1 cellular context compared by ENCODE assay signal in the genomic region with DNA sequence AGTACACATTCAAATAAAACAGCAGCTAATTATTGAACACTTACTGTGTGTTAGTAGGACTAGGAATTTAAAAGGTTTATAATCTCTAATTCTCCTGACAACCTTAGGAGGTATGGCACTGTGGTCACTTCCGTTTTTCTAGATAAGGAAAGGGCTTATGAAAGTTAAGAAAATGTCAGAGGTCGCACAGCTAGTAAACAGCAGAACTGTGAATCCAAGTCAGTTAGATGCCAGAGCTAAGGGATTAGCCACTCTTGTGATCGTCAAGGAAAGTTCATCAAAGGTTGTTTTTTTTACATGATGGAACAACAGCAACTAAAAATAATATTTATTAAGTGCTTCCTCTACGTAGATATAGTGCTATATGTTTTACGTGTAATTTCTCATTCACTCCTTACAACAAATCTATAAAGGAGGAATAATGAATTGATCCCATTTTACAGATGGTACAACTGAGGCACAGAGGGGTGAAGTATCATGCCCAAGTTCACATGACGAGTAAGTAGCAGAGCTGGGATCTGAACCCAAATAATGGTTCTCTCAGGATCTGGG.
TF ChIP-seq lines count a peak whose summit lies in the region.

No MANE protein-coding gene starts in this region.

TF ChIP-seq in K562, 482 proteins besides CTCF, POLR2A, EP300 and RAD21 (continued from another document):
- TF ChIP-seq, protein P1, sequence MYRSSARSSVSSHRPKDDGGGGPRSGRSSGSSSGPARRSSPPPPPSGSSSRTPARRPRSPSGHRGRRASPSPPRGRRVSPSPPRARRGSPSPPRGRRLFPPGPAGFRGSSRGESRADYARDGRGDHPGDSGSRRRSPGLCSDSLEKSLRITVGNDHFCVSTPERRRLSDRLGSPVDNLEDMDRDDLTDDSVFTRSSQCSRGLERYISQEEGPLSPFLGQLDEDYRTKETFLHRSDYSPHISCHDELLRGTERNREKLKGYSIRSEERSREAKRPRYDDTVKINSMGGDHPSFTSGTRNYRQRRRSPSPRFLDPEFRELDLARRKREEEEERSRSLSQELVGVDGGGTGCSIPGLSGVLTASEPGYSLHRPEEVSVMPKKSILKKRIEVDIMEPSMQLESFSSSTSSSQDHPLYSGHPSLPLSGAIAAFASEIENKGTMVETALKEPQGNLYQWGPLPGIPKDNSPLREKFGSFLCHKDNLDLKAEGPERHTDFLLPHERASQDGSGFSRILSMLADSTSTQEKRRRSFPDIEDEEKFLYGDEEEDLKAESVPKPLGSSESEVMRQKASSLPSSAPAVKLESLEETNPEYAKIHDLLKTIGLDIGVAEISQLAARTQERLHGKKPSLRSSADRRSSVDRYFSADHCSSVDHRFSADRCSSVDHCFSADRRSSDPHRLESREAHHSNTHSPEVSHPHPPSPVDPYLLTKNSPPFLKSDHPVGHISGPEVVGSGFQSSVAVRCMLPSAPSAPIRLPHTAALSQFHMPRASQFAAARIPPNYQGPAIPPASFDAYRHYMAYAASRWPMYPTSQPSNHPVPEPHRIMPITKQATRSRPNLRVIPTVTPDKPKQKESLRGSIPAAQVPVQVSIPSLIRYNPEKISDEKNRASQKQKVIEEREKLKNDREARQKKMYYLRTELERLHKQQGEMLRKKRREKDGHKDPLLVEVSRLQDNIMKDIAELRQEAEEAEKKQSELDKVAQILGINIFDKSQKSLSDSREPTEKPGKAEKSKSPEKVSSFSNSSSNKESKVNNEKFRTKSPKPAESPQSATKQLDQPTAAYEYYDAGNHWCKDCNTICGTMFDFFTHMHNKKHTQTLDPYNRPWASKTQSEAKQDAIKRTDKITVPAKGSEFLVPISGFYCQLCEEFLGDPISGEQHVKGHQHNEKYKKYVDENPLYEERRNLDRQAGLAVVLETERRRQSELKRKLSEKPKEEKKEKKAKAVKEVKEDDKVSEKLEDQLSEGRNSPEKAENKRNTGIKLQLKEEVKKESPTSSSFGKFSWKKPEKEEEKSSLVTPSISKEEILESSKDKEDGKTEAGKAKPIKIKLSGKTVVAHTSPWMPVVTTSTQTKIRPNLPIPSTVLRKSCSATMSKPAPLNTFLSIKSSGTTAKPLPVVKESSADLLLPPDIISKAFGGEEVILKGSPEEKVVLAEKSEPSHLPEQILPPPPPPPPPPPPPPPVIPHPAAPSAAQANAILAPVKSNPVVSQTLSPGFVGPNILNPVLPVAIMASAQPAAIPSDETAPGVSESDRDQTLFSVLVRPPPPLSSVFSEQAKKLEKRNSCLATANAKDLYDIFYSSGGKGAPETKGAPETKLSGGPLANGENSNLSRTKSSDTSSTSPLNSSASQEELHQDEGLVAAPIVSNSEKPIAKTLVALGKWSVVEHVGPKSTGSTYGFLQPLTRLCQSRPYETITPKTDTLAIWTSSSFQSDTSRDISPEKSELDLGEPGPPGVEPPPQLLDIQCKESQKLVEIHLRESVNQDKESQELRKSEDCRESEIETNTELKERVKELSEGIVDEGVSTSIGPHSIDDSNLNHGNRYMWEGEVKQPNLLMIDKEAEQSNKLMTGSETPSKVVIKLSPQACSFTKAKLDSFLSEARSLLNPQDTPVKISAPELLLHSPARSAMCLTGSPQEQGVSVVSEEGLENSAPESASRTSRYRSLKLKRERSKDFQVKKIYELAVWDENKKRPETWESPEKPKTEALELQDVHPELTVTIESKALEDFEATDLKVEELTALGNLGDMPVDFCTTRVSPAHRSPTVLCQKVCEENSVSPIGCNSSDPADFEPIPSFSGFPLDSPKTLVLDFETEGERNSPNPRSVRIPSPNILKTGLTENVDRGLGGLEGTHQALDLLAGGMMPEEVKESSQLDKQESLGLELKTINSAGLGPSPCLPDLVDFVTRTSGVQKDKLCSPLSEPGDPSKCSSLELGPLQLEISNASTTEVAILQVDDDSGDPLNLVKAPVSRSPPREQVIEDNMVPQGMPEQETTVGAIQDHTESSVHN (IDR thresholded peaks at IDR 0.05; ENCODE audit: borderline replicate concordance in 1 of 2, low read depth in 1 of 2) = 0 out of 4 replicates have a peak, but pooled peaks of 1 of the 2 experiments have one; percentile 23
- TF ChIP-seq RFX1 (IDR thresholded peaks at IDR 0.05) = 0 out of 2 replicates have a peak, but pooled peaks have one; percentile 4
- TF ChIP-seq DNMT1 (IDR thresholded peaks at IDR 0.05) = no peak
- TF ChIP-seq RCOR1 (IDR thresholded peaks at IDR 0.05; ENCODE audit: borderline replicate concordance in 1 of 2, low read depth in 2 of 2, low read length in 2 of 2) = peak; percentile 22 to 60
- peak; percentile 71 for TF ChIP-seq TEAD4 (IDR thresholded peaks at IDR 0.05; ENCODE audit: low read length)
- TF ChIP-seq TEAD4 (CRISPR knock-in tag; IDR thresholded peaks at IDR 0.05; ENCODE audit: borderline replicate concordance) = no peak
- no peak for TF ChIP-seq GTF2A2 (tag; IDR thresholded peaks at IDR 0.05)
- peak; percentile 83; the same call in 1 of the 2 replicates for TF ChIP-seq ZNF175 (CRISPR knock-in tag; IDR thresholded peaks at IDR 0.05; ENCODE audit: low read depth)
- TF ChIP-seq, protein P2, sequence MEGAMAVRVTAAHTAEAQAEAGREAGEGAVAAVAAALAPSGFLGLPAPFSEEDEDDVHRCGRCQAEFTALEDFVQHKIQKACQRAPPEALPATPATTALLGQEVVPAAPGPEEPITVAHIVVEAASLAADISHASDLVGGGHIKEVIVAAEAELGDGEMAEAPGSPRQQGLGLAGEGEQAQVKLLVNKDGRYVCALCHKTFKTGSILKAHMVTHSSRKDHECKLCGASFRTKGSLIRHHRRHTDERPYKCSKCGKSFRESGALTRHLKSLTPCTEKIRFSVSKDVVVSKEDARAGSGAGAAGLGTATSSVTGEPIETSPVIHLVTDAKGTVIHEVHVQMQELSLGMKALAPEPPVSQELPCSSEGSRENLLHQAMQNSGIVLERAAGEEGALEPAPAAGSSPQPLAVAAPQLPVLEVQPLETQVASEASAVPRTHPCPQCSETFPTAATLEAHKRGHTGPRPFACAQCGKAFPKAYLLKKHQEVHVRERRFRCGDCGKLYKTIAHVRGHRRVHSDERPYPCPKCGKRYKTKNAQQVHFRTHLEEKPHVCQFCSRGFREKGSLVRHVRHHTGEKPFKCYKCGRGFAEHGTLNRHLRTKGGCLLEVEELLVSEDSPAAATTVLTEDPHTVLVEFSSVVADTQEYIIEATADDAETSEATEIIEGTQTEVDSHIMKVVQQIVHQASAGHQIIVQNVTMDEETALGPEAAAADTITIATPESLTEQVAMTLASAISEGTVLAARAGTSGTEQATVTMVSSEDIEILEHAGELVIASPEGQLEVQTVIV (CRISPR knock-in tag; IDR thresholded peaks at IDR 0.05; ENCODE audit: borderline replicate concordance) = peak; percentile 39; the same call in 1 of the 2 replicates
- TF ChIP-seq TCF7 (IDR thresholded peaks at IDR 0.05; ENCODE audit: borderline replicate concordance) = no peak
- peak in 1 of 2 experiments; percentile 58; a peak in 1 of 4 replicates for TF ChIP-seq ARNT (IDR thresholded peaks at IDR 0.05)
- TF ChIP-seq SPI1 (IDR thresholded peaks at IDR 0.05; ENCODE audit: borderline replicate concordance, low read depth, low read length) = peak; percentile 94
- 0 out of 2 replicates have a peak, but pooled peaks have one; percentile 29 for TF ChIP-seq GATA2 (CRISPR knock-in tag; IDR thresholded peaks at IDR 0.05)
- 0 out of 2 replicates have a peak, but pooled peaks have one; percentile 15 for TF ChIP-seq L3MBTL2 (IDR thresholded peaks at IDR 0.05)
- peak; percentile 35; the same call in 1 of the 2 replicates for TF ChIP-seq SP1 (CRISPR knock-in tag; IDR thresholded peaks at IDR 0.05)
- peak; percentile 69; the same call in 1 of the 2 replicates for TF ChIP-seq GTF2E2 (tag; IDR thresholded peaks at IDR 0.05)
- TF ChIP-seq, protein P3, sequence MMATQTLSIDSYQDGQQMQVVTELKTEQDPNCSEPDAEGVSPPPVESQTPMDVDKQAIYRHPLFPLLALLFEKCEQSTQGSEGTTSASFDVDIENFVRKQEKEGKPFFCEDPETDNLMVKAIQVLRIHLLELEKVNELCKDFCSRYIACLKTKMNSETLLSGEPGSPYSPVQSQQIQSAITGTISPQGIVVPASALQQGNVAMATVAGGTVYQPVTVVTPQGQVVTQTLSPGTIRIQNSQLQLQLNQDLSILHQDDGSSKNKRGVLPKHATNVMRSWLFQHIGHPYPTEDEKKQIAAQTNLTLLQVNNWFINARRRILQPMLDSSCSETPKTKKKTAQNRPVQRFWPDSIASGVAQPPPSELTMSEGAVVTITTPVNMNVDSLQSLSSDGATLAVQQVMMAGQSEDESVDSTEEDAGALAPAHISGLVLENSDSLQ (IDR thresholded peaks at IDR 0.05) = 0 out of 2 replicates have a peak, but pooled peaks have one; percentile 13
- no peak for TF ChIP-seq RBM22 (IDR thresholded peaks at IDR 0.05; ENCODE audit: low read depth, low read length, poor library complexity, severe bottlenecking)
- no peak for TF ChIP-seq TAF15 (IDR thresholded peaks at IDR 0.05; ENCODE audit: low read depth, low read length)
- no peak for TF ChIP-seq MCM2 (IDR thresholded peaks at IDR 0.05; ENCODE audit: low read depth)
- peak; percentile 87 for TF ChIP-seq ETV1 (tag; conservative IDR thresholded peaks at IDR 0.05; ENCODE audit: low read depth)
- 0 out of 2 replicates have a peak, but pooled peaks have one; percentile 44 for TF ChIP-seq CTBP1 (IDR thresholded peaks at IDR 0.05; ENCODE audit: borderline replicate concordance)
- TF ChIP-seq CBFA2T3 (IDR thresholded peaks at IDR 0.05) = peak; percentile 53
- TF ChIP-seq, protein P4, sequence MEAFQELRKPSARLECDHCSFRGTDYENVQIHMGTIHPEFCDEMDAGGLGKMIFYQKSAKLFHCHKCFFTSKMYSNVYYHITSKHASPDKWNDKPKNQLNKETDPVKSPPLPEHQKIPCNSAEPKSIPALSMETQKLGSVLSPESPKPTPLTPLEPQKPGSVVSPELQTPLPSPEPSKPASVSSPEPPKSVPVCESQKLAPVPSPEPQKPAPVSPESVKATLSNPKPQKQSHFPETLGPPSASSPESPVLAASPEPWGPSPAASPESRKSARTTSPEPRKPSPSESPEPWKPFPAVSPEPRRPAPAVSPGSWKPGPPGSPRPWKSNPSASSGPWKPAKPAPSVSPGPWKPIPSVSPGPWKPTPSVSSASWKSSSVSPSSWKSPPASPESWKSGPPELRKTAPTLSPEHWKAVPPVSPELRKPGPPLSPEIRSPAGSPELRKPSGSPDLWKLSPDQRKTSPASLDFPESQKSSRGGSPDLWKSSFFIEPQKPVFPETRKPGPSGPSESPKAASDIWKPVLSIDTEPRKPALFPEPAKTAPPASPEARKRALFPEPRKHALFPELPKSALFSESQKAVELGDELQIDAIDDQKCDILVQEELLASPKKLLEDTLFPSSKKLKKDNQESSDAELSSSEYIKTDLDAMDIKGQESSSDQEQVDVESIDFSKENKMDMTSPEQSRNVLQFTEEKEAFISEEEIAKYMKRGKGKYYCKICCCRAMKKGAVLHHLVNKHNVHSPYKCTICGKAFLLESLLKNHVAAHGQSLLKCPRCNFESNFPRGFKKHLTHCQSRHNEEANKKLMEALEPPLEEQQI (IDR thresholded peaks at IDR 0.05) = peak; percentile 68; the same call in 1 of the 2 replicates
- 0 out of 2 replicates have a peak, but pooled peaks have one; percentile 18 for TF ChIP-seq ZNF780A (CRISPR knock-in tag; IDR thresholded peaks at IDR 0.05)
- TF ChIP-seq FOXA3 (CRISPR knock-in tag; conservative IDR thresholded peaks at IDR 0.05 in 1 of 2, IDR thresholded peaks at IDR 0.05 in 1 of 2) = 0 out of 4 replicates have a peak, but pooled peaks of 1 of the 2 experiments have one; percentile 54
- TF ChIP-seq, protein P5, sequence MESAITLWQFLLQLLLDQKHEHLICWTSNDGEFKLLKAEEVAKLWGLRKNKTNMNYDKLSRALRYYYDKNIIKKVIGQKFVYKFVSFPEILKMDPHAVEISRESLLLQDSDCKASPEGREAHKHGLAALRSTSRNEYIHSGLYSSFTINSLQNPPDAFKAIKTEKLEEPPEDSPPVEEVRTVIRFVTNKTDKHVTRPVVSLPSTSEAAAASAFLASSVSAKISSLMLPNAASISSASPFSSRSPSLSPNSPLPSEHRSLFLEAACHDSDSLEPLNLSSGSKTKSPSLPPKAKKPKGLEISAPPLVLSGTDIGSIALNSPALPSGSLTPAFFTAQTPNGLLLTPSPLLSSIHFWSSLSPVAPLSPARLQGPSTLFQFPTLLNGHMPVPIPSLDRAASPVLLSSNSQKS (CRISPR knock-in tag; IDR thresholded peaks at IDR 0.05) = no peak
- TF ChIP-seq KDM1A (IDR thresholded peaks at IDR 0.05) = peak; percentile 46 to 62
- TF ChIP-seq FOXK2 (conservative IDR thresholded peaks at IDR 0.05 in 1 of 2, IDR thresholded peaks at IDR 0.05 in 1 of 2; ENCODE audit: low read depth in 2 of 2) = peak; percentile 65 to 67; a peak in 3 of 4 replicates
- no peak for TF ChIP-seq ZFX (CRISPR knock-in tag; IDR thresholded peaks at IDR 0.05)
